In genomic region chr21:42505090-42505726, GRCh38 we compare ENCODE assay signal across 1 cellular context.
TF ChIP-seq lines count a peak whose summit lies in the region.

No MANE protein-coding gene starts in this region.

TF ChIP-seq in GM12878, 131 proteins besides CTCF, POLR2A, EP300 and RAD21 (continued from another document and continues in another):
- TF ChIP-seq ATF2 (IDR thresholded peaks at IDR 0.05; ENCODE audit: low read length) = peak; percentile 52; the same call in 1 of the 2 replicates
- TF ChIP-seq MYB (IDR thresholded peaks at IDR 0.05; ENCODE audit: borderline replicate concordance, low read depth, low read length) = no peak
- no peak for TF ChIP-seq BMI1 (IDR thresholded peaks at IDR 0.05; ENCODE audit: borderline replicate concordance)
- TF ChIP-seq REST (IDR thresholded peaks at IDR 0.05; ENCODE audit: low read depth, low read length) = no peak
- no peak for TF ChIP-seq ELK1 (IDR thresholded peaks at IDR 0.05; ENCODE audit: low read depth, low read length)
- no peak for TF ChIP-seq CBX5 (IDR thresholded peaks at IDR 0.05; ENCODE audit: low read depth)
- peak; percentile 95 for TF ChIP-seq RUNX3 (IDR thresholded peaks at IDR 0.05; ENCODE audit: low read length)
- TF ChIP-seq LARP7 (IDR thresholded peaks at IDR 0.05) = no peak
- TF ChIP-seq ATF3 (IDR thresholded peaks at IDR 0.05; ENCODE audit: borderline replicate concordance, extremely low read depth, low read depth, low read length) = no peak
- TF ChIP-seq BCLAF1 (IDR thresholded peaks at IDR 0.05) = no peak
- TF ChIP-seq SMAD5 (IDR thresholded peaks at IDR 0.05; ENCODE audit: low read depth) = no peak
- TF ChIP-seq FOXK2 (IDR thresholded peaks at IDR 0.05) = no peak
- TF ChIP-seq RB1 (IDR thresholded peaks at IDR 0.05; ENCODE audit: borderline replicate concordance) = no peak
- no peak for TF ChIP-seq MAX (IDR thresholded peaks at IDR 0.05; ENCODE audit: low read depth, low read length)
- no peak for TF ChIP-seq HDAC6 (IDR thresholded peaks at IDR 0.05; ENCODE audit: unreplicated experiment)
- TF ChIP-seq MYC (IDR thresholded peaks at IDR 0.05; ENCODE audit: insufficient read depth, insufficient read length, insufficient replicate concordance, low read length, severe bottlenecking) = no peak
- peak; percentile 37; the same call in 1 of the 2 replicates for TF ChIP-seq NR2F1 (conservative IDR thresholded peaks at IDR 0.05)
- TF ChIP-seq ESRRA (IDR thresholded peaks at IDR 0.05; ENCODE audit: low read length) = no peak
- no peak for TF ChIP-seq ZNF592 (IDR thresholded peaks at IDR 0.05)
- no peak for TF ChIP-seq ZNF207 (IDR thresholded peaks at IDR 0.05; ENCODE audit: borderline replicate concordance)
- no peak for TF ChIP-seq POLR2AphosphoS5 (IDR thresholded peaks at IDR 0.05; ENCODE audit: low read length)
- peak; percentile 92 for TF ChIP-seq MTA2 (IDR thresholded peaks at IDR 0.05; ENCODE audit: low read depth)
- TF ChIP-seq PKNOX1 (IDR thresholded peaks at IDR 0.05) = peak; percentile 38; the same call in 1 of the 2 replicates
- peak; percentile 80 for TF ChIP-seq IKZF1 (conservative IDR thresholded peaks at IDR 0.05)
- peak; percentile 27; the same call in 1 of the 3 replicates for TF ChIP-seq POU2F2 (IDR thresholded peaks at IDR 0.05; ENCODE audit: borderline replicate concordance, low read depth, low read length)
- peak; percentile 18; the same call in 1 of the 2 replicates for TF ChIP-seq TCF12 (IDR thresholded peaks at IDR 0.05; ENCODE audit: low read depth, low read length)
- TF ChIP-seq RELB (IDR thresholded peaks at IDR 0.05; ENCODE audit: low read depth) = peak; percentile 82; the same call in 1 of the 2 replicates
- no peak for TF ChIP-seq ZNF622 (IDR thresholded peaks at IDR 0.05)
- TF ChIP-seq TAF1 (IDR thresholded peaks at IDR 0.05; ENCODE audit: borderline replicate concordance, low read depth, low read length) = no peak
- TF ChIP-seq ZNF384 (IDR thresholded peaks at IDR 0.05; ENCODE audit: borderline replicate concordance, low read depth, low read length) = no peak
- no peak for TF ChIP-seq NKRF (conservative IDR thresholded peaks at IDR 0.05)
- no peak; the same call in 1 of the 2 replicates for TF ChIP-seq ZBED1 (IDR thresholded peaks at IDR 0.05; ENCODE audit: borderline replicate concordance)
- no peak for TF ChIP-seq CEBPZ (IDR thresholded peaks at IDR 0.05; ENCODE audit: low read depth, low read length)
- no peak for TF ChIP-seq TCF7 (IDR thresholded peaks at IDR 0.05; ENCODE audit: borderline replicate concordance)
- TF ChIP-seq CHD1 (IDR thresholded peaks at IDR 0.05; ENCODE audit: low read depth, low read length) = no peak
